ENCODE assay signal across 21 cellular contexts in the genomic region with DNA sequence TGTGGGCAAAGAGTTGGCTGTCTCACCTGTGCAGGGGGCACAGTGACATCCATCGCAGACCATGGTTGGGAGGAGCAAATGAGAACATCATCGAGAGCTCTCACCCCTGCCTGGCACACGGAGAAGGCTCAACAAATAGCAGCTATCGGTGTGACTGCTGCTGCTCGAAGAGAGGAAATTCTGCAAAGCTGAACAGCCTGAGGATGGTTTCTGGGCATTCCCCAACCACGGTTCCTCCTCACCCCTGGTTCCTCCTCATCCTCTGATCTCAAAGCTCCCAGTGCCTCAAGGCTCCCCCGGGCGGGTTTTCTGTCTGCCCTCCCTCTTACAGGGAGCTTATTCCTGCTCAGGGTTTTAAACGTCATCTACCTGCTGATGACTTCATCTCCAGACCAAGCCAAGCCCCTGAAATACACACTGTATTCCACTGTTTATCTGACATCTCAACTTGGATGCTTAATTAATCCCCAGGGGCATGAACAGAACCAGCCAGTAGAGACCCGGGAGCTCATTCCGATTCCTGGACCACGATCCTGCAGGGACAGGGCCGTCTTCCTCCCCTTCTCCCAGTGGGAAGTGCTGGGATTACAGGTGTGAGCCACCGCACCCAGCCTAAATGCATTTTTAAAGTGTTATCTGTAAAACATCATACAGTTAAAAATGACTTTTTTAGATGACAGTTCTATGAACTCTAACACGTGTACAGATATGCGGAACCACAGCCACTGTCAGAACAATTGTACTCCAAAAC. TPM values are rescaled to one million over a fixed set of nuclear protein-coding genes. Genes with fewer than 3 reads are reported as not detected.
DNase-seq lines count a peak whose midpoint lies in the region; ATAC-seq and TF ChIP-seq lines count a peak whose summit lies in the region.
"Had no signal": no experiment of that assay in that cellular context is flagged by ENCODE, and none has a peak within 500 bp of the region (broad histone marks: within the 10 kb centered on the region; RNA-seq: fewer than 3 reads in every experiment).

No MANE protein-coding gene starts in this region.

- DNase-seq in NCI-H2196 (lab: John Stamatoyannopoulos, UW; ENCODE audit: unreplicated experiment) (peak; percentile 1), NCI-H2196 treated with DMSO at 0.1 percent for 48 hours (lab: John Stamatoyannopoulos, UW; ENCODE audit: unreplicated experiment) (no peak), mammary epithelial cell (no peak), MCF 10A (ENCODE audit: unreplicated experiment) (no peak), mesothelial cell of epicardium (ENCODE audit: low spot score in 2 of 2, unreplicated experiment in 2 of 2) (no peak), WERI-Rb-1 (no peak)
- peak; percentile 57 for DNase-seq in central memory CD4-positive, alpha-beta T cell
- no peak for DNase-seq in stimulated activated naive CD8-positive, alpha-beta T cell treated with anti-CD3 and anti-CD28 coated beads, Interleukin-15, Interleukin-2, amounts not matched to agents 100 U/mL and 50 U/mL, for 24 hours
- DNase-seq: BE2C; GDM1; NCI-H1417; NCI-H69; occipital lobe; OCI-M1; right cardiac atrium; stimulated activated CD4-positive, alpha-beta T cell treated with anti-CD3 and anti-CD28 coated beads, Interleukin-15, amount 100 ng/mL, for 24 hours; T-helper 9 cell; tibial artery had no signal

- dilution Hi-C loops in mammary epithelial cell (cut with HindIII; ENCODE audit: low sequenced_read_pairs): no loop called here

- no peaks in the 10 kb centered on the region for H3K36me3 ChIP-seq in mammary epithelial cell (ENCODE audit: insufficient read depth, low read length)
- H3K36me3 ChIP-seq in WERI-Rb-1: no peaks in the 10 kb centered on the region
- H3K36me3 ChIP-seq: BE2C, breast epithelium, tibial artery had no signal

- no peaks in the 10 kb centered on the region for H3K79me2 ChIP-seq in mammary epithelial cell (ENCODE audit: insufficient read depth, low read length)

- TF ChIP-seq CTCF in mammary epithelial cell (conservative IDR thresholded peaks at IDR 0.05 in 1 of 2, IDR thresholded peaks at IDR 0.05 in 1 of 2; ENCODE audit: extremely low read depth in 1 of 2, insufficient read depth in 1 of 2, low read depth in 1 of 2, low read length in 2 of 2): no peak
- TF ChIP-seq CTCF in MCF 10A (IDR thresholded peaks at IDR 0.05; ENCODE audit: unreplicated experiment): no peak
- TF ChIP-seq CTCF in mesothelial cell of epicardium (IDR thresholded peaks at IDR 0.05; ENCODE audit: unreplicated experiment): no peak
- no peak for TF ChIP-seq CTCF in WERI-Rb-1 (IDR thresholded peaks at IDR 0.05; ENCODE audit: low read depth, low read length)

- no peak overlapping the region for H3K4me3 Mint-ChIP-seq in MCF 10A (ENCODE audit: unreplicated experiment)
- no peak overlapping the region for H3K4me3 Mint-ChIP-seq in mesothelial cell of epicardium
- H3K4me3 Mint-ChIP-seq: stimulated activated memory B cell treated with anti-CD40 and anti-IgM and Interleukin-4, amounts not matched to agents 10 μg/mL and 1 μg/mL and 100 μg/mL, for 72 hours had no signal

- peak; percentile 58 for ATAC-seq in stimulated activated naive CD8-positive, alpha-beta T cell treated with anti-CD3 and anti-CD28 coated beads, Interleukin-15, Interleukin-2, amounts not matched to agents 100 U/mL and 50 U/mL, for 24 hours
- ATAC-seq: right cardiac atrium; stimulated activated memory B cell treated with anti-CD40 and anti-IgM and Interleukin-4, amounts not matched to agents 10 μg/mL and 1 μg/mL and 100 μg/mL, for 72 hours had no signal

- no peaks in the 10 kb centered on the region for H3K9me3 Mint-ChIP-seq in MCF 10A (ENCODE audit: unreplicated experiment)
- H3K9me3 Mint-ChIP-seq in mesothelial cell of epicardium: no peaks in the 10 kb centered on the region
- H3K9me3 Mint-ChIP-seq: stimulated activated memory B cell treated with anti-CD40 and anti-IgM and Interleukin-4, amounts not matched to agents 10 μg/mL and 1 μg/mL and 100 μg/mL, for 72 hours had no signal

- intact Hi-C loops in mammary epithelial cell (cut with micrococcal nuclease) (no loop called here), MCF 10A (cut with micrococcal nuclease) (no loop called here)

- in situ Hi-C loops in mammary epithelial cell (cut with MboI; ENCODE audit: low sequenced_read_pairs in 2 of 2): no loop called here

- BruUV-seq in mammary epithelial cell (replicated peaks; lab: Mats Ljungman, UMichigan): no TSS peak
- BruUV-seq in MCF 10A (replicated peaks; lab: Mats Ljungman, UMichigan): no TSS peak

- POLR2A ChIA-PET in MCF 10A (lab: Yijun Ruan, JAX): no interaction called here

- peaks cover 11% of the 10 kb centered on the region for H3K4me1 Mint-ChIP-seq in MCF 10A (ENCODE audit: insufficient read depth, unreplicated experiment)
- peaks cover 16% of the 10 kb centered on the region for H3K4me1 Mint-ChIP-seq in mesothelial cell of epicardium

- CTCF ChIA-PET in mammary epithelial cell (lab: Charles Lee; ENCODE audit: low non-redundant PET) (no interaction called here), MCF 10A (lab: Yijun Ruan, JAX) (interaction anchor here (0.6 to 1.0 kb wide), 2 partner anchors 16 to 20 kb away, joined by 3 to 5 read pairs; a partner anchor contains a TSS)

- H3K36me3 Mint-ChIP-seq in MCF 10A (ENCODE audit: insufficient read depth, unreplicated experiment): no peaks in the 10 kb centered on the region
- no peaks in the 10 kb centered on the region for H3K36me3 Mint-ChIP-seq in mesothelial cell of epicardium
- H3K36me3 Mint-ChIP-seq: stimulated activated memory B cell treated with anti-CD40 and anti-IgM and Interleukin-4, amounts not matched to agents 10 μg/mL and 1 μg/mL and 100 μg/mL, for 72 hours had no signal

- H3K9me3 ChIP-seq in mammary epithelial cell (replicated peaks; ENCODE audit: insufficient read depth, low read length) (no peaks in the 10 kb centered on the region), WERI-Rb-1 (ENCODE audit: severe bottlenecking) (no peaks in the 10 kb centered on the region)
- H3K9me3 ChIP-seq: BE2C, breast epithelium, tibial artery had no signal

- H4K20me1 ChIP-seq in mammary epithelial cell (ENCODE audit: insufficient read depth, low read length): no peaks in the 10 kb centered on the region

- H3K4me2 ChIP-seq in mammary epithelial cell (ENCODE audit: insufficient read depth, low read depth, low read length): no peak overlapping the region

- 21% methylated on average over 16 of the region's 16 CpGs for WGBS in mammary epithelial cell (ENCODE audit: low coverage, missing lambda C conversion rate)

- no peak overlapping the region for H3K9ac ChIP-seq in mammary epithelial cell (ENCODE audit: insufficient read depth, low read length)

- H3K27me3 ChIP-seq in mammary epithelial cell (ENCODE audit: insufficient read depth, low read length) (no peaks in the 10 kb centered on the region), WERI-Rb-1 (ENCODE audit: insufficient read depth, low read depth, severe bottlenecking) (no peaks in the 10 kb centered on the region)
- H3K27me3 ChIP-seq: BE2C, breast epithelium had no signal

- H3K27ac ChIP-seq in mammary epithelial cell (ENCODE audit: insufficient read depth, low read depth, low read length) (no peak overlapping the region), WERI-Rb-1 (no peak overlapping the region)
- H3K27ac ChIP-seq: 22Rv1, breast epithelium, tibial artery had no signal

- H3K27ac Mint-ChIP-seq in MCF 10A (ENCODE audit: low read depth, unreplicated experiment) (no peak overlapping the region), mesothelial cell of epicardium (no peak overlapping the region)
- H3K27ac Mint-ChIP-seq: stimulated activated memory B cell treated with anti-CD40 and anti-IgM and Interleukin-4, amounts not matched to agents 10 μg/mL and 1 μg/mL and 100 μg/mL, for 72 hours had no signal

- H3K4me3 ChIP-seq in mammary epithelial cell (replicated peaks in 1 of 3; ENCODE audit: insufficient read depth in 1 of 3, low read depth in 2 of 3, low read length in 3 of 3): no peak overlapping the region
- no peak overlapping the region for H3K4me3 ChIP-seq in WERI-Rb-1 (ENCODE audit: low read depth, low read length)
- H3K4me3 ChIP-seq: breast epithelium, tibial artery had no signal

- no peaks in the 10 kb centered on the region for H3K27me3 Mint-ChIP-seq in MCF 10A (ENCODE audit: insufficient read depth, unreplicated experiment)
- H3K27me3 Mint-ChIP-seq in mesothelial cell of epicardium (ENCODE audit: low read depth): peaks cover 26% of the 10 kb centered on the region

- peak overlapping the region; percentile 41 for H2AFZ ChIP-seq in mammary epithelial cell (ENCODE audit: low read depth, low read length)

- H3K4me1 ChIP-seq in mammary epithelial cell (ENCODE audit: insufficient read depth, low read length): peaks cover 7% of the 10 kb centered on the region
- H3K4me1 ChIP-seq: BE2C, breast epithelium, tibial artery had no signal

RNA-seq across cellular contexts. Expression of a gene that starts 19.5 kb away (rescaled TPM):
- total RNA-seq in mammary epithelial cell: 10 to 100 TPM; 13.5 to 30.2 TPM
- polyA plus RNA-seq in mammary epithelial cell: 8.2 TPM
- polyA minus RNA-seq in mammary epithelial cell: 23.6 TPM
- 25.9 and 34.1 TPM in 2 replicates for total RNA-seq in MCF 10A (2022)
- 27.0 to 29.3 TPM (median 29.1 TPM) in 3 replicates for total RNA-seq in mesothelial cell of epicardium

RNA-seq across cellular contexts. Expression of a gene that starts 37.0 kb away (rescaled TPM):
- total RNA-seq in mammary epithelial cell (10 to 100 TPM; 63.7 to 65.6 TPM), MCF 10A (2022) (95.6 and 105 TPM in 2 replicates), mesothelial cell of epicardium (61.9 to 69.3 TPM (median 62.3 TPM) in 3 replicates)
- polyA plus RNA-seq in mammary epithelial cell: 24.1 TPM
- polyA minus RNA-seq in mammary epithelial cell: 85.6 TPM

Comparison
In these comparisons a context has a peak if more than half of its experiments do, and no peak if none do; other contexts are left out.
1. DNase-seq: peak in NCI-H2196 (single experiment) and central memory CD4-positive, alpha-beta T cell (single experiment); none in NCI-H2196 treated with DMSO at 0.1 percent for 48 hours (single experiment), mammary epithelial cell (single experiment), MCF 10A (single experiment), stimulated activated naive CD8-positive, alpha-beta T cell treated with anti-CD3 and anti-CD28 coated beads, Interleukin-15, Interleukin-2, amounts not matched to agents 100 U/mL and 50 U/mL, for 24 hours (single experiment), mesothelial cell of epicardium (0 of 2) and WERI-Rb-1 (single experiment).